ENCODE assay signal across 33 cellular contexts in genomic region chr4:73660808-73661207, GRCh38. TPM values are rescaled to one million over a fixed set of nuclear protein-coding genes. Genes with fewer than 3 reads are reported as not detected.
"Had no signal": no experiment of that assay in that cellular context is flagged by ENCODE, and none has a peak within 500 bp of the region (broad histone marks: within the 10 kb centered on the region; RNA-seq: fewer than 3 reads in every experiment).

No MANE protein-coding gene starts in this region.

- FAIRE-seq: islet of Langerhans, small intestine, TTC549 had no signal

- H3K4me3 ChIP-seq: ascending aorta, esophagus muscularis mucosa, left lung, lower lobe of right lung, mucosa of descending colon, ovary, uterus had no signal

- H3K27me3 ChIP-seq: ascending aorta, brain microvascular endothelial cell, esophagus muscularis mucosa, foreskin keratinocyte, left lung, ovary, uterus had no signal

- ATAC-seq: left lung; lower lobe of right lung; natural killer cell treated with Interleukin-12 subunit alpha and Interleukin-12 subunit beta and Interleukin-15 and Interleukin-18, amount 100 ng/mL, for 72 hours; sciatic nerve; stimulated activated memory B cell treated with anti-CD40 and anti-IgM and Interleukin-4, amounts not matched to agents 10 μg/mL and 1 μg/mL and 100 μg/mL, for 72 hours had no signal

- DNase-seq: activated CD4-positive, alpha-beta memory T cell treated with anti-CD3 and anti-CD28 coated beads for 36 hours; activated CD4-positive, alpha-beta T cell treated with anti-CD3 and anti-CD28 coated beads, Interleukin-2, amount 10 ng/mL, durations not matched to agents 24 days and 14 days; activated CD4-positive, CD25-positive, alpha-beta regulatory T cell treated with anti-CD3 and anti-CD28 coated beads, Interleukin-2, amount 50 U/mL, for 72 hours; activated CD8-positive, alpha-beta memory T cell treated with anti-CD3 and anti-CD28 coated beads, Interleukin-2, amount 50 U/mL, for 48 hours; activated gamma-delta T cell; activated naive CD4-positive, alpha-beta T cell treated with anti-CD3 and anti-CD28 coated beads, Interleukin-2, amount 10 ng/mL, durations not matched to agents 7 days and 5 days; activated naive CD8-positive, alpha-beta T cell treated with anti-CD3 and anti-CD28 coated beads, Interleukin-2, amount 10 ng/mL, durations not matched to agents 7 days and 5 days; activated T-cell treated with anti-CD3 and anti-CD28 coated beads, Interleukin-2, amount 50 U/mL, for 24 hours; cortex of kidney; left lung; lower lobe of right lung; mucosa of descending colon; ovary; small intestine; stimulated activated CD4-positive, alpha-beta T cell treated with anti-CD3 and anti-CD28 coated beads, Interleukin-1b, Interleukin-23, amount 100 ng/mL, for 48 hours; stimulated activated CD4-positive, alpha-beta T cell treated with anti-CD3 and anti-CD28 coated beads, Interleukin-4, amount 100 ng/mL, for 4 hours; stimulated activated CD8-positive, alpha-beta memory T cell treated with anti-CD3 and anti-CD28 coated beads, Interleukin-4, amount 100 ng/mL, for 48 hours; stimulated activated naive CD8-positive, alpha-beta T cell treated with anti-CD3 and anti-CD28 coated beads, Interleukin-15, amount 100 ng/mL, for 72 hours; substantia nigra; T-helper 1 cell; uterus had no signal

- H3K36me3 ChIP-seq: ascending aorta, brain microvascular endothelial cell, esophagus muscularis mucosa, left lung, lower lobe of right lung, ovary, uterus had no signal

- H3K9me3 ChIP-seq: ascending aorta, esophagus muscularis mucosa, left lung, lower lobe of right lung, mucosa of descending colon, ovary, uterus had no signal

- H3K4me1 ChIP-seq: ascending aorta, lower lobe of right lung, uterus had no signal

- H3K27ac ChIP-seq: ascending aorta, esophagus muscularis mucosa, foreskin keratinocyte, left lung, lower lobe of right lung, ovary, uterus had no signal

RNA-seq across cellular contexts. Expression of gene RASSF6, which starts 40.6 kb away (rescaled TPM):
- total RNA-seq: activated CD4-positive, alpha-beta memory T cell treated with anti-CD3 and anti-CD28 coated beads for 36 hours; activated CD4-positive, alpha-beta T cell treated with anti-CD3 and anti-CD28 coated beads, Interleukin-2, amount 10 ng/mL, durations not matched to agents 24 days and 14 days; cardiac septum; mesenteric fat pad; myocyte; natural killer cell treated with Interleukin-12 subunit alpha and Interleukin-12 subunit beta and Interleukin-15 and Interleukin-18, amount 100 ng/mL, for 72 hours; sciatic nerve had no signal
